Comparison of ENCODE assay signal across 1 cellular context in genomic region chr11:69651834-69652620, GRCh38.
TF ChIP-seq lines count a peak whose summit lies in the region.

No MANE protein-coding gene starts in this region.

TF ChIP-seq in endothelial cell of umbilical vein, 7 proteins besides CTCF, POLR2A, EP300 and RAD21:
- TF ChIP-seq GATA2 (IDR thresholded peaks at IDR 0.05; ENCODE audit: insufficient read depth, insufficient read length, low read depth, low read length) (no peak), POLR2AphosphoS5 (IDR thresholded peaks at IDR 0.05; ENCODE audit: insufficient read depth, low read depth, low read length) (peak; percentile 11)
